23 cellular contexts compared by ENCODE assay signal in the genomic region with DNA sequence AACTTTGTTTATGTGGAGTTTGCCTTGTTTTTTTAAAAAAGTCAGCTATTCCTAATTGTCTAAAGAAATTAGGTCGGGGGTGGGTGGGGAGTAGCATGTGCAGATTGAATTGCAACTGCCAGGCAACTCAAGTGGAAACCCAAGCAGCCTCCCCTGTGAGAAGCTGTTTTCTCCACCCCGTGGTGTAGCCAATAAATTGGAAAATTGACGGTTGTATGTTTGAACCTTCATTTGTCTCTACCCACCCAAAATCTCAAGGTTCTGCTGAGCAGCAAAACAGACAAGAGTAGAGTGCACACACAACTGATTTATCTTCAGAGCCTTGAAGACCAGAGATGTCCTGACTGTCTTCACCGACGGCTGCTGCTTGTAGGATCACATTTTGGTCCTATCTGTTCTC.
DNase-seq lines count a peak whose midpoint lies in the region; ATAC-seq, FAIRE-seq and TF ChIP-seq lines count a peak whose summit lies in the region.
"Had no signal": no experiment of that assay in that cellular context is flagged by ENCODE, and none has a peak within 500 bp of the region (broad histone marks: within the 10 kb centered on the region; RNA-seq: fewer than 3 reads in every experiment).

No MANE protein-coding gene starts in this region.

- DNase-seq in NCI-H1436 (lab: John Stamatoyannopoulos, UW), result peak; percentile 23
- no peak for DNase-seq in NCI-H1436 treated with DMSO at 0.1 percent for 48 hours (lab: John Stamatoyannopoulos, UW)
- DNase-seq in NCI-H2171 treated with DMSO at 0.1 percent for 48 hours (lab: John Stamatoyannopoulos, UW), result peak; percentile 64
- no peak for DNase-seq in neural progenitor cell (ENCODE audit: low spot score)
- DNase-seq in pancreas, result no peak
- DNase-seq in stimulated activated naive CD8-positive, alpha-beta T cell treated with anti-CD3 and anti-CD28 coated beads, Interleukin-15, amount 100 ng/mL, for 72 hours, result no peak
- DNase-seq: CD4-positive, CD25-positive, alpha-beta regulatory T cell; DMS153; DND-41; Karpas-422; NCI-H1105 treated with DMSO at 0.1 percent for 48 hours; NCI-H187; NCI-H2081 treated with DMSO at 0.1 percent for 48 hours; NCI-H2227 treated with DMSO at 0.1 percent for 48 hours; NCI-H748 treated with DMSO at 0.1 percent for 48 hours; NK-92 treated with Interleukin-12 subunit alpha and Interleukin-12 subunit beta, amount 100 ng/mL, for 24 hours; PC-3; SK-N-SH; SW 1271 had no signal

- FAIRE-seq in pancreas (lab: Jason Lieb, UNC), result no peak
- FAIRE-seq: HepG2 had no signal

- 80 to 87% methylated on average over 5 of the region's 5 CpGs for WGBS in pancreas, 2 donors

- intact Hi-C loops in pancreas (cut with DNase I), result no loop called here

- peaks cover 4% of the 10 kb centered on the region for H3K36me3 ChIP-seq in neural progenitor cell
- no peaks in the 10 kb centered on the region for H3K36me3 ChIP-seq in pancreas
- H3K36me3 ChIP-seq: BLaER1 had no signal

- H3K4me3 Mint-ChIP-seq in neural progenitor cell, result no peak overlapping the region
- H3K4me3 Mint-ChIP-seq in stimulated activated naive CD8-positive, alpha-beta T cell treated with anti-CD3 and anti-CD28 coated beads, Interleukin-15, amount 100 ng/mL, for 72 hours, result no peak overlapping the region
- H3K4me3 Mint-ChIP-seq: CD4-positive, CD25-positive, alpha-beta regulatory T cell had no signal

- H3F3A ChIP-seq in neural progenitor cell (ENCODE audit: low read depth), result no peaks in the 10 kb centered on the region

- no peaks in the 10 kb centered on the region for H4K20me1 ChIP-seq in neural progenitor cell (ENCODE audit: low read depth)
- H4K20me1 ChIP-seq: BLaER1 had no signal

- peak overlapping the region; percentile 47 for H3K27ac Mint-ChIP-seq in neural progenitor cell
- no peak overlapping the region for H3K27ac Mint-ChIP-seq in stimulated activated naive CD8-positive, alpha-beta T cell treated with anti-CD3 and anti-CD28 coated beads, Interleukin-15, amount 100 ng/mL, for 72 hours

- H3K4me2 ChIP-seq in neural progenitor cell, result no peak overlapping the region
- H3K4me2 ChIP-seq: BLaER1, SK-N-SH had no signal

- peaks cover 35% of the 10 kb centered on the region for H3K4me1 Mint-ChIP-seq in neural progenitor cell
- H3K4me1 Mint-ChIP-seq in stimulated activated naive CD8-positive, alpha-beta T cell treated with anti-CD3 and anti-CD28 coated beads, Interleukin-15, amount 100 ng/mL, for 72 hours, result peaks cover 5% of the 10 kb centered on the region

- H3K27me3 ChIP-seq in neural progenitor cell (no peaks in the 10 kb centered on the region), pancreas (no peaks in the 10 kb centered on the region)
- H3K27me3 ChIP-seq: BLaER1 had no signal

- no peaks in the 10 kb centered on the region for H3K79me2 ChIP-seq in neural progenitor cell (ENCODE audit: low read depth)

- no peaks in the 10 kb centered on the region for H3K9me3 ChIP-seq in neural progenitor cell (ENCODE audit: low read depth)
- no peaks in the 10 kb centered on the region for H3K9me3 ChIP-seq in pancreas
- H3K9me3 ChIP-seq: BLaER1, SK-N-SH had no signal

- H3K36me3 Mint-ChIP-seq in neural progenitor cell, result peaks cover 2% of the 10 kb centered on the region

- H3K9me3 Mint-ChIP-seq in neural progenitor cell, result no peaks in the 10 kb centered on the region
- no peaks in the 10 kb centered on the region for H3K9me3 Mint-ChIP-seq in stimulated activated naive CD8-positive, alpha-beta T cell treated with anti-CD3 and anti-CD28 coated beads, Interleukin-15, amount 100 ng/mL, for 72 hours
- H3K9me3 Mint-ChIP-seq: CD4-positive, CD25-positive, alpha-beta regulatory T cell had no signal

- ATAC-seq in pancreas, result no peak
- no peak for ATAC-seq in GM21528 (IDR thresholded peaks at IDR 0.05; ENCODE audit: low FRiP score, unreplicated experiment)
- no peak for ATAC-seq in stimulated activated naive CD8-positive, alpha-beta T cell treated with anti-CD3 and anti-CD28 coated beads, Interleukin-15, amount 100 ng/mL, for 72 hours
- ATAC-seq: HCT116, HepG2, PC-3 had no signal

- TF ChIP-seq CTCF in neural progenitor cell (IDR thresholded peaks at IDR 0.05) (no peak), pancreas (IDR thresholded peaks at IDR 0.05) (no peak)

- peaks cover 11% of the 10 kb centered on the region for H3K4me1 ChIP-seq in neural progenitor cell
- no peaks in the 10 kb centered on the region for H3K4me1 ChIP-seq in pancreas

- H2AFZ ChIP-seq in neural progenitor cell (replicated peaks), result no peak overlapping the region

- H3K4me3 ChIP-seq in neural progenitor cell (no peak overlapping the region), pancreas (no peak overlapping the region)
- H3K4me3 ChIP-seq: BLaER1 had no signal

- no peaks in the 10 kb centered on the region for H3K27me3 Mint-ChIP-seq in neural progenitor cell (ENCODE audit: insufficient read depth, low read depth)
- H3K27me3 Mint-ChIP-seq in stimulated activated naive CD8-positive, alpha-beta T cell treated with anti-CD3 and anti-CD28 coated beads, Interleukin-15, amount 100 ng/mL, for 72 hours, result no peaks in the 10 kb centered on the region
- H3K27me3 Mint-ChIP-seq: CD4-positive, CD25-positive, alpha-beta regulatory T cell had no signal

- H3K9ac ChIP-seq in neural progenitor cell, result no peak overlapping the region
- H3K9ac ChIP-seq: BLaER1, SK-N-SH had no signal

- no peak overlapping the region for H3K27ac ChIP-seq in neural progenitor cell
- H3K27ac ChIP-seq in pancreas, result no peak overlapping the region
- H3K27ac ChIP-seq: BLaER1 had no signal

Comparison
In these comparisons a context has a peak if more than half of its experiments do, and no peak if none do; other contexts are left out.
1. DNase-seq: peak in NCI-H1436 (single experiment) and NCI-H2171 treated with DMSO at 0.1 percent for 48 hours (single experiment); none in NCI-H1436 treated with DMSO at 0.1 percent for 48 hours (single experiment), neural progenitor cell (single experiment), pancreas (0 of 6) and stimulated activated naive CD8-positive, alpha-beta T cell treated with anti-CD3 and anti-CD28 coated beads, Interleukin-15, amount 100 ng/mL, for 72 hours (0 of 2).